In the genomic region with DNA sequence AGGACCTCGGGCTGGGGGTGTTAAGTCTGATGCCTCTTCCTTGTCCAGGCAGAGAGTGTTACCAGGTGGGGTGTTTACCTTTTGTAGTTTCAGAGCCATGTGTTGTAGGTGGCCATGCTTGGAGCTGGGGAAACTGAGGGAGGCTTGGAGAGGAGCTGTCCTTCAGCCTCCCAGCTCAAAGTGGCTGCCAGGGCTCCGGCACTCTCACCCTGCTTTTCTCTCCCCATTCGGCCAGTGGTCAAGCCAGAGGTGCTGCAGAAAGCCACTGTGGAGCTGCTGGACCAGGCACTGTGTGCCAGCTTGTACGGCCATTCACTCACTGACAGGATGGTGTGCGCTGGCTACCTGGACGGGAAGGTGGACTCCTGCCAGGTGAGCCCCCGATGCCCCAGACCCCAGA, we compare ENCODE assay signal across 26 cellular contexts. TPM values are rescaled to one million over a fixed set of nuclear protein-coding genes. Genes with fewer than 3 reads are reported as not detected.
DNase-seq lines count a peak whose midpoint lies in the region; ATAC-seq and TF ChIP-seq lines count a peak whose summit lies in the region.
"Had no signal": no experiment of that assay in that cellular context is flagged by ENCODE, and none has a peak within 500 bp of the region (broad histone marks: within the 10 kb centered on the region; RNA-seq: fewer than 3 reads in every experiment).

No MANE protein-coding gene starts in this region.

- H3K9me3 ChIP-seq in HEK293 (ENCODE audit: control insufficient read depth, insufficient read depth, low read depth, low read length): no peaks in the 10 kb centered on the region

- H3K4me3 ChIP-seq in HEK293 (ENCODE audit: low read depth, low read length): no peak overlapping the region
- H3K4me3 ChIP-seq: BLaER1, GM12878 had no signal

- no peaks in the 10 kb centered on the region for H3K36me3 Mint-ChIP-seq in WTC11
- H3K36me3 Mint-ChIP-seq in neural crest cell (ENCODE audit: low read depth): no peaks in the 10 kb centered on the region
- H3K36me3 Mint-ChIP-seq in activated CD4-positive, alpha-beta memory T cell treated with anti-CD3 and anti-CD28 coated beads, Interleukin-2, amount 10 ng/mL, durations not matched to agents 7 days and 5 days (ENCODE audit: low read depth): no peaks in the 10 kb centered on the region
- H3K36me3 Mint-ChIP-seq: CD14-positive monocyte; CD4-positive, alpha-beta memory T cell; CD4-positive, CD25-positive, alpha-beta regulatory T cell; CD8-positive, alpha-beta memory T cell had no signal

- H3K4me1 Mint-ChIP-seq in WTC11: no peaks in the 10 kb centered on the region
- H3K4me1 Mint-ChIP-seq in neural crest cell: no peaks in the 10 kb centered on the region
- no peaks in the 10 kb centered on the region for H3K4me1 Mint-ChIP-seq in activated CD4-positive, alpha-beta memory T cell treated with anti-CD3 and anti-CD28 coated beads, Interleukin-2, amount 10 ng/mL, durations not matched to agents 7 days and 5 days
- H3K4me1 Mint-ChIP-seq: CD4-positive, CD25-positive, alpha-beta regulatory T cell; CD8-positive, alpha-beta memory T cell had no signal

- no peak for ATAC-seq in WTC11
- ATAC-seq: GM12878 had no signal

- no peak overlapping the region for H3K4me3 Mint-ChIP-seq in WTC11
- H3K4me3 Mint-ChIP-seq in neural crest cell: peak overlapping the region; percentile 41
- no peak overlapping the region for H3K4me3 Mint-ChIP-seq in activated CD4-positive, alpha-beta memory T cell treated with anti-CD3 and anti-CD28 coated beads, Interleukin-2, amount 10 ng/mL, durations not matched to agents 7 days and 5 days
- H3K4me3 Mint-ChIP-seq: CD14-positive monocyte; CD4-positive, alpha-beta memory T cell had no signal

- TF ChIP-seq CTCF in HEK293 (tag by site-specific recombination; IDR thresholded peaks at IDR 0.05) (no peak), WTC11 (IDR thresholded peaks at IDR 0.05) (no peak), neural crest cell (conservative IDR thresholded peaks at IDR 0.05) (no peak)

- CTCF ChIA-PET in HEK293 (lab: Yijun Ruan, JAX): interaction anchor here (0.7 kb wide), 1 partner anchor 17 kb away, joined by 3 read pairs; no protein-coding TSS in a partner anchor
- CTCF ChIA-PET in WTC11 (lab: Charles Lee): interaction anchor here (1.1 kb wide), 1 partner anchor 204 kb away, joined by 3 read pairs; no protein-coding TSS in a partner anchor
- CTCF ChIA-PET in activated CD4-positive, alpha-beta memory T cell treated with anti-CD3 and anti-CD28 coated beads, Interleukin-2, amount 10 ng/mL, durations not matched to agents 7 days and 5 days (lab: Charles Lee): no interaction called here

- H3K27ac ChIP-seq in HEK293 (ENCODE audit: extremely low read depth, low read depth, low read length): no peak overlapping the region
- H3K27ac ChIP-seq: BLaER1 had no signal

- H3K27ac Mint-ChIP-seq in WTC11: no peak overlapping the region
- H3K27ac Mint-ChIP-seq in neural crest cell (ENCODE audit: unreplicated experiment): no peak overlapping the region
- H3K27ac Mint-ChIP-seq in activated CD4-positive, alpha-beta memory T cell treated with anti-CD3 and anti-CD28 coated beads, Interleukin-2, amount 10 ng/mL, durations not matched to agents 7 days and 5 days: no peak overlapping the region
- H3K27ac Mint-ChIP-seq: CD4-positive, alpha-beta memory T cell; CD8-positive, alpha-beta memory T cell had no signal

- POLR2A ChIA-PET in HEK293 (lab: Yijun Ruan, JAX): no interaction called here
- POLR2A ChIA-PET in WTC11 (lab: Charles Lee): no interaction called here
- POLR2A ChIA-PET in activated CD4-positive, alpha-beta memory T cell treated with anti-CD3 and anti-CD28 coated beads, Interleukin-2, amount 10 ng/mL, durations not matched to agents 7 days and 5 days (lab: Charles Lee): no interaction called here

- H3K9me3 Mint-ChIP-seq in WTC11: peaks cover 14% of the 10 kb centered on the region
- H3K9me3 Mint-ChIP-seq in neural crest cell: no peaks in the 10 kb centered on the region
- no peaks in the 10 kb centered on the region for H3K9me3 Mint-ChIP-seq in activated CD4-positive, alpha-beta memory T cell treated with anti-CD3 and anti-CD28 coated beads, Interleukin-2, amount 10 ng/mL, durations not matched to agents 7 days and 5 days
- H3K9me3 Mint-ChIP-seq: CD4-positive, alpha-beta memory T cell had no signal

- no peak for DNase-seq in WTC11 (ENCODE audit: low spot score)
- DNase-seq in neural crest cell (ENCODE audit: low read depth, low spot score): no peak
- DNase-seq in NCI-H2107 (lab: John Stamatoyannopoulos, UW): no peak
- DNase-seq in central memory CD4-positive, alpha-beta T cell: no peak
- DNase-seq in activated CD4-positive, alpha-beta memory T cell treated with anti-CD3 and anti-CD28 coated beads, Interleukin-2, amount 10 ng/mL, durations not matched to agents 7 days and 5 days: no peak
- DNase-seq: 8988T; ACHN; BE2C; C1 segment of cervical spinal cord; CD4-positive, alpha-beta memory T cell; CD4-positive, CD25-positive, alpha-beta regulatory T cell; CD8-positive, alpha-beta memory T cell; COR-L47; DMS 273 treated with DMSO at 0.1 percent for 48 hours; DMS153; DMS53; DMS79; DND-41; EL; GDM1 had no signal

- H3K27me3 Mint-ChIP-seq in WTC11 (ENCODE audit: low read depth) (peaks cover 34% of the 10 kb centered on the region), neural crest cell (ENCODE audit: low read depth) (peaks cover 11% of the 10 kb centered on the region)
- peaks cover 5% of the 10 kb centered on the region for H3K27me3 Mint-ChIP-seq in activated CD4-positive, alpha-beta memory T cell treated with anti-CD3 and anti-CD28 coated beads, Interleukin-2, amount 10 ng/mL, durations not matched to agents 7 days and 5 days
- H3K27me3 Mint-ChIP-seq: CD4-positive, CD25-positive, alpha-beta regulatory T cell had no signal

- H3K4me1 ChIP-seq in HEK293 (ENCODE audit: control insufficient read depth, insufficient read depth, low read length): no peaks in the 10 kb centered on the region
- H3K4me1 ChIP-seq: BE2C had no signal

- no peaks in the 10 kb centered on the region; a peak in 1 of 3 replicates for H3K36me3 ChIP-seq in HEK293 (ENCODE audit: control insufficient read depth in 2 of 2, insufficient read depth in 1 of 2, low read length in 2 of 2)
- H3K36me3 ChIP-seq: BE2C, BLaER1 had no signal

TF ChIP-seq in HEK293, 187 proteins besides CTCF, POLR2A, EP300 and RAD21 (continues in another document):
- TF ChIP-seq, protein P1, sequence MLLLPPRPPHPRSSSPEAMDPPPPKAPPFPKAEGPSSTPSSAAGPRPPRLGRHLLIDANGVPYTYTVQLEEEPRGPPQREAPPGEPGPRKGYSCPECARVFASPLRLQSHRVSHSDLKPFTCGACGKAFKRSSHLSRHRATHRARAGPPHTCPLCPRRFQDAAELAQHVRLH (tag by site-specific recombination; IDR thresholded peaks at IDR 0.05): peak; percentile 46; the same call in 1 of the 2 replicates
- TF ChIP-seq ZFHX2 (tag by site-specific recombination; conservative IDR thresholded peaks at IDR 0.05): no peak
- no peak for TF ChIP-seq ZNF169 (tag by site-specific recombination; IDR thresholded peaks at IDR 0.05)
- peak; percentile 27 for TF ChIP-seq SETDB1 (IDR thresholded peaks at IDR 0.05; ENCODE audit: insufficient read length, low read length)
- no peak for TF ChIP-seq ZNF513 (tag by site-specific recombination; IDR thresholded peaks at IDR 0.05)

TF ChIP-seq in WTC11, 78 proteins besides CTCF, POLR2A, EP300 and RAD21:
- TF ChIP-seq GTF2I (CRISPR knock-in tag; conservative IDR thresholded peaks at IDR 0.05) (0 out of 2 replicates have a peak, but pooled peaks have one; percentile 51), MLX (CRISPR knock-in tag; IDR thresholded peaks at IDR 0.05) (no peak)

RNA-seq across cellular contexts. Expression of gene TIMM13, which starts 17.4 kb away (rescaled TPM):
- 296 to 342 TPM (median 309 TPM) in 3 replicates for total RNA-seq in WTC11 (2021)
- 145 and 155 TPM in 2 replicates for total RNA-seq in neural crest cell
- 10 to 100 TPM; 44.5 to 47.4 TPM for total RNA-seq in activated CD4-positive, alpha-beta memory T cell treated with anti-CD3 and anti-CD28 coated beads, Interleukin-2, amount 10 ng/mL, durations not matched to agents 7 days and 5 days

RNA-seq across cellular contexts. Expression of gene LMNB2, which starts 46.7 kb away (rescaled TPM):
- total RNA-seq in WTC11 (2021): 204 to 216 TPM (median 212 TPM) in 3 replicates
- total RNA-seq in neural crest cell: 201 and 206 TPM in 2 replicates
- total RNA-seq in activated CD4-positive, alpha-beta memory T cell treated with anti-CD3 and anti-CD28 coated beads, Interleukin-2, amount 10 ng/mL, durations not matched to agents 7 days and 5 days: 10 to 100 TPM; 92.9 to 96.6 TPM

RNA-seq across cellular contexts. Expression of gene TMPRSS9, which starts 50.0 kb away (rescaled TPM):
- total RNA-seq in WTC11 (2021) (0.37 to 0.57 TPM (median 0.55 TPM) in 3 replicates), neural crest cell (0.12 TPM in 1 of 2 replicates, not detected in the other)
- total RNA-seq in activated CD4-positive, alpha-beta memory T cell treated with anti-CD3 and anti-CD28 coated beads, Interleukin-2, amount 10 ng/mL, durations not matched to agents 7 days and 5 days: not detected
- total RNA-seq: A673; CD4-positive, alpha-beta memory T cell; CD8-positive, alpha-beta memory T cell; Daoy; GM12878 had no signal
